8 cellular contexts compared by ENCODE assay signal in genomic region chr10:3874606-3874987, GRCh38.
DNase-seq lines count a peak whose midpoint lies in the region; ATAC-seq and TF ChIP-seq lines count a peak whose summit lies in the region.
"Not testable (repeated sequence)": the region's sequence is repeated elsewhere in the genome, so short reads cannot be mapped to it uniquely, and the experiment has no call there.

No MANE protein-coding gene starts in this region.

- not testable (repeated sequence) for H3K9me3 Mint-ChIP-seq in activated T-cell treated with anti-CD3 and anti-CD28 coated beads, Interleukin-2, amount 50 U/mL, for 4 hours

- H3K4me1 Mint-ChIP-seq in activated T-cell treated with anti-CD3 and anti-CD28 coated beads, Interleukin-2, amount 50 U/mL, for 4 hours (ENCODE audit: low read depth): peaks cover 67% of the 10 kb centered on the region

- H3K4me3 Mint-ChIP-seq in activated T-cell treated with anti-CD3 and anti-CD28 coated beads, Interleukin-2, amount 50 U/mL, for 4 hours: peak overlapping the region; percentile 63

- H3K27ac ChIP-seq in ACC112 (ENCODE audit: low read depth, low read length) (peak overlapping the region; percentile 3; the same call in 1 of the 2 replicates), Panc1 (ENCODE audit: low read length) (peak overlapping the region; percentile 100), mammary epithelial cell (ENCODE audit: insufficient read depth, low read depth, low read length) (peak overlapping the region; percentile 62), left ventricle myocardium inferior (replicated peaks) (peak overlapping the region; percentile 27), neural cell (ENCODE audit: low read length) (peak overlapping the region; percentile 69), stomach (peak overlapping the region in 4 of 5 donors; percentile 46 to 74 (median 55))

- H4K20me1 ChIP-seq in mammary epithelial cell (ENCODE audit: insufficient read depth, low read length); neural cell (ENCODE audit: insufficient read depth): not testable (repeated sequence)

- not testable (repeated sequence) for TF ChIP-seq CTCF in Panc1 (IDR thresholded peaks at IDR 0.05); mammary epithelial cell (conservative IDR thresholded peaks at IDR 0.05 in 1 of 2, IDR thresholded peaks at IDR 0.05 in 1 of 2; ENCODE audit: extremely low read depth in 1 of 2, insufficient read depth in 1 of 2, low read depth in 1 of 2, low read length in 2 of 2); left ventricle myocardium inferior (IDR thresholded peaks at IDR 0.05; ENCODE audit: borderline replicate concordance); neural cell (IDR thresholded peaks at IDR 0.05; ENCODE audit: poor library complexity, severe bottlenecking); stomach (IDR thresholded peaks at IDR 0.05)

- POLR2A ChIA-PET in Panc1 (lab: Charles Lee): interaction anchor here (0.5 to 0.7 kb wide), 4 partner anchors 27 to 713 kb away, joined by 3 to 17 read pairs (median 8); no protein-coding TSS in a partner anchor

- ATAC-seq in GM19023 (IDR thresholded peaks at IDR 0.05; ENCODE audit: unreplicated experiment): peak; percentile 2
- ATAC-seq in Panc1; activated T-cell treated with anti-CD3 and anti-CD28 coated beads, Interleukin-2, amount 50 U/mL, for 4 hours: not testable (repeated sequence)

- not testable (repeated sequence) for H3K4me2 ChIP-seq in mammary epithelial cell (ENCODE audit: insufficient read depth, low read depth, low read length); neural cell (ENCODE audit: low read length)

- CTCF ChIA-PET in Panc1 (lab: Charles Lee); mammary epithelial cell (lab: Charles Lee; ENCODE audit: low non-redundant PET): not testable (repeated sequence)

- 74% methylated on average over 2 of the region's 4 CpGs for WGBS in mammary epithelial cell (ENCODE audit: low coverage, missing lambda C conversion rate)
- 78 to 95% (median 86%) methylated on average over 4 of the region's 4 CpGs for WGBS in stomach, 5 donors

- not testable (repeated sequence) for H3K79me2 ChIP-seq in ACC112 (ENCODE audit: control insufficient read depth, insufficient read depth, low read length, unreplicated experiment); mammary epithelial cell (ENCODE audit: insufficient read depth, low read length); neural cell (replicated peaks; ENCODE audit: insufficient read depth, low read length)

- H3K4me1 ChIP-seq in ACC112 (ENCODE audit: control insufficient read depth, insufficient read depth, low read length, unreplicated experiment) (peaks cover 22% of the 10 kb centered on the region), Panc1 (ENCODE audit: control insufficient read depth, insufficient read depth, low read length) (peaks cover 47% of the 10 kb centered on the region), left ventricle myocardium inferior (peaks cover 17% of the 10 kb centered on the region), stomach (peaks cover 0 to 33% (median 7%) of the 10 kb centered on the region in 4 donors)
- H3K4me1 ChIP-seq in mammary epithelial cell (ENCODE audit: insufficient read depth, low read length): not testable (repeated sequence)

- not testable (repeated sequence) for TF ChIP-seq RAD21 in neural cell (conservative IDR thresholded peaks at IDR 0.05)

- not testable (repeated sequence) for H3K9me2 ChIP-seq in neural cell (ENCODE audit: insufficient read depth, low read length)

- in situ Hi-C loops in Panc1 (cut with HindIII; ENCODE audit: low pct_unique_long_range_greater_than_20kb, low sequenced_read_pairs); mammary epithelial cell (cut with MboI; ENCODE audit: low sequenced_read_pairs in 2 of 2): not testable (repeated sequence)

- not testable (repeated sequence) for H3F3A ChIP-seq in neural cell (ENCODE audit: insufficient read depth, low read length, poor library complexity, severe bottlenecking)

- H3K4me3 ChIP-seq in ACC112 (ENCODE audit: low read depth, low read length); Panc1 (ENCODE audit: low read depth in 2 of 2, low read length in 2 of 2); mammary epithelial cell (replicated peaks in 1 of 3; ENCODE audit: insufficient read depth in 1 of 3, low read depth in 2 of 3, low read length in 3 of 3); left ventricle myocardium inferior; neural cell (ENCODE audit: low read length); stomach: not testable (repeated sequence)

- not testable (repeated sequence) for BruUV-seq in Panc1 (replicated peaks; lab: Mats Ljungman, UMichigan); mammary epithelial cell (replicated peaks; lab: Mats Ljungman, UMichigan)

- not testable (repeated sequence) for H2AFZ ChIP-seq in ACC112 (ENCODE audit: low read length, unreplicated experiment); mammary epithelial cell (ENCODE audit: low read depth, low read length); neural cell (ENCODE audit: low read depth, low read length)

- DNase-seq in Panc1 (ENCODE audit: low read depth, low spot score); activated T-cell treated with anti-CD3 and anti-CD28 coated beads, Interleukin-2, amount 50 U/mL, for 4 hours; mammary epithelial cell; left ventricle myocardium inferior; stomach: not testable (repeated sequence)

- H3K27me3 Mint-ChIP-seq in activated T-cell treated with anti-CD3 and anti-CD28 coated beads, Interleukin-2, amount 50 U/mL, for 4 hours (ENCODE audit: low read depth): not testable (repeated sequence)

- intact Hi-C loops in Panc1 (cut with micrococcal nuclease; ENCODE audit: unreplicated experiment); mammary epithelial cell (cut with micrococcal nuclease); left ventricle myocardium inferior (cut with micrococcal nuclease); stomach (cut with DNase I; ENCODE audit: low total_unique reads): not testable (repeated sequence)

- H3K9ac ChIP-seq in mammary epithelial cell (ENCODE audit: insufficient read depth, low read length); neural cell (ENCODE audit: low read length): not testable (repeated sequence)

- H3K36me3 ChIP-seq in ACC112 (ENCODE audit: insufficient read depth, low read length); Panc1 (ENCODE audit: control insufficient read depth, insufficient read depth, low read length); mammary epithelial cell (ENCODE audit: insufficient read depth, low read length); left ventricle myocardium inferior; neural cell (ENCODE audit: insufficient read depth, low read length); stomach: not testable (repeated sequence)

- not testable (repeated sequence) for TF ChIP-seq EP300 in neural cell (conservative IDR thresholded peaks at IDR 0.05; ENCODE audit: poor library complexity, severe bottlenecking); stomach (IDR thresholded peaks at IDR 0.05)

- dilution Hi-C loops in mammary epithelial cell (cut with HindIII; ENCODE audit: low sequenced_read_pairs): not testable (repeated sequence)

- TF ChIP-seq POLR2A in stomach (IDR thresholded peaks at IDR 0.05): not testable (repeated sequence)

- H3K9me3 ChIP-seq in Panc1 (ENCODE audit: control insufficient read depth, insufficient read depth, low read depth, low read length); mammary epithelial cell (replicated peaks; ENCODE audit: insufficient read depth, low read length); left ventricle myocardium inferior (replicated peaks); neural cell (ENCODE audit: low read length); stomach: not testable (repeated sequence)

- not testable (repeated sequence) for H3K36me3 Mint-ChIP-seq in activated T-cell treated with anti-CD3 and anti-CD28 coated beads, Interleukin-2, amount 50 U/mL, for 4 hours (ENCODE audit: insufficient read depth)

- not testable (repeated sequence) for H3K27me3 ChIP-seq in ACC112 (ENCODE audit: insufficient read depth, low read length); Panc1 (ENCODE audit: control insufficient read depth, insufficient read depth, low read length); mammary epithelial cell (ENCODE audit: insufficient read depth, low read length); left ventricle myocardium inferior (ENCODE audit: low read depth); neural cell (ENCODE audit: insufficient read depth, low read depth, low read length); stomach

Comparison
In these comparisons a context has a peak if more than half of its experiments do, and no peak if none do; other contexts are left out.
1. H3K27ac ChIP-seq: peak in every context shown above with its lines; median percentile 100 in Panc1; 69 in neural cell; 62 in mammary epithelial cell; 55 in stomach; 27 in left ventricle myocardium inferior; 3 in ACC112.